In the genomic region with DNA sequence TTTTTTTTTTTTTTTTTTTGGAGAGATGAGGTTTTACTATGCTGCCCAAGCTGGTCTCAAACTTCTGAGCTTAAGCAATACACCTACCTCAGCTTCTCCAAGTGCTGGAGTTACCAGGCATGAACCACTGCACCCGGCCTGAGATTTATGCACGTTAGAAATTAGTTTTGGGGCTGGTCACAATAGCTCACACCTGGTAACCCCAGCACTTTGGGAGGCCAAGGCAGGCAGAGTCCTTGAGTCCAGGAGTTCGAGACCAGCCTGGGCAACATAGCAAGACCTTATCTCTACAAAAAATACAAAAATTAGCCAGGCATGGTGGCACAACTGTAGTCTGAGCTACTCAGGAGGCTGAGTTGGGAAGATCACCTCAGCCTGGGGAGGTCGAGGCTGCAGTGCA, we compare ENCODE assay signal across 3 cellular contexts.
"Had no signal": no experiment of that assay in that cellular context is flagged by ENCODE, and none has a peak within 500 bp of the region (broad histone marks: within the 10 kb centered on the region; RNA-seq: fewer than 3 reads in every experiment).

No MANE protein-coding gene starts in this region.

- H3K4me3 ChIP-seq: GM12878 had no signal

- DNase-seq: GDM1, GF-D8 had no signal

- ATAC-seq: GM12878 had no signal
